1 cellular context compared by ENCODE assay signal in the genomic region with DNA sequence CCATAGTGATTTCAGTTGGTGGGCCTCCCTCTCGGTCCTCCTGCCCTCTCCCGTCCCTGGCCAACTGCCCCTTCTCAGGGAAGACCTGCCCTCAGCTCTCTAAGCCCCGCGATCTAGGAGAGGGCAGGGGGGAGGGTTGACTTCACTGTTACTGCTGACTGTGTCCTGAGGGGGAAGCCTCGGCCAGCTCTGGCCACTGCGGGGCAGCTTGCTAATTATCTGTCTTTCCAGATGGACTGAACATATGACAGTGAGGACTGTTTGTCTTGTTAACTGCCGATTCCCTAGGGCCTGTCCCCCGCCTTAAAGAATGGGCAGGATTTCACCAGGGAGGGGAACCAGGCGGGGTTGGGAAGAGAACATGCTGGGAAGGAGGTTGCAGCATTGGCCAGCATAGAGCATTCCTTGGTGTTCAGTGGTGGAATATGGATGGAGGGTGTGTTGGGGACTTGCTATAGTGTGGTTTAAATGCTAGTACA.
TF ChIP-seq lines count a peak whose summit lies in the region.

No MANE protein-coding gene starts in this region.

TF ChIP-seq in K562, 482 proteins besides CTCF, POLR2A, EP300 and RAD21 (continued from another document and continues in another):
- TF ChIP-seq, protein P1, sequence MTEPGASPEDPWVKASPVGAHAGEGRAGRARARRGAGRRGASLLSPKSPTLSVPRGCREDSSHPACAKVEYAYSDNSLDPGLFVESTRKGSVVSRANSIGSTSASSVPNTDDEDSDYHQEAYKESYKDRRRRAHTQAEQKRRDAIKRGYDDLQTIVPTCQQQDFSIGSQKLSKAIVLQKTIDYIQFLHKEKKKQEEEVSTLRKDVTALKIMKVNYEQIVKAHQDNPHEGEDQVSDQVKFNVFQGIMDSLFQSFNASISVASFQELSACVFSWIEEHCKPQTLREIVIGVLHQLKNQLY (CRISPR knock-in tag; conservative IDR thresholded peaks at IDR 0.05), result no peak
- no peak for TF ChIP-seq RFX7 (CRISPR knock-in tag; IDR thresholded peaks at IDR 0.05)
- TF ChIP-seq ZNF695 (CRISPR knock-in tag; IDR thresholded peaks at IDR 0.05), result no peak
- no peak for TF ChIP-seq BHLHE40 (IDR thresholded peaks at IDR 0.05; ENCODE audit: low read length)
- no peak for TF ChIP-seq POLR3A (IDR thresholded peaks at IDR 0.05; ENCODE audit: borderline replicate concordance, extremely low read depth, insufficient read depth, insufficient read length)
- TF ChIP-seq, protein P2, sequence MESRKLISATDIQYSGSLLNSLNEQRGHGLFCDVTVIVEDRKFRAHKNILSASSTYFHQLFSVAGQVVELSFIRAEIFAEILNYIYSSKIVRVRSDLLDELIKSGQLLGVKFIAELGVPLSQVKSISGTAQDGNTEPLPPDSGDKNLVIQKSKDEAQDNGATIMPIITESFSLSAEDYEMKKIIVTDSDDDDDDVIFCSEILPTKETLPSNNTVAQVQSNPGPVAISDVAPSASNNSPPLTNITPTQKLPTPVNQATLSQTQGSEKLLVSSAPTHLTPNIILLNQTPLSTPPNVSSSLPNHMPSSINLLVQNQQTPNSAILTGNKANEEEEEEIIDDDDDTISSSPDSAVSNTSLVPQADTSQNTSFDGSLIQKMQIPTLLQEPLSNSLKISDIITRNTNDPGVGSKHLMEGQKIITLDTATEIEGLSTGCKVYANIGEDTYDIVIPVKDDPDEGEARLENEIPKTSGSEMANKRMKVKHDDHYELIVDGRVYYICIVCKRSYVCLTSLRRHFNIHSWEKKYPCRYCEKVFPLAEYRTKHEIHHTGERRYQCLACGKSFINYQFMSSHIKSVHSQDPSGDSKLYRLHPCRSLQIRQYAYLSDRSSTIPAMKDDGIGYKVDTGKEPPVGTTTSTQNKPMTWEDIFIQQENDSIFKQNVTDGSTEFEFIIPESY (CRISPR knock-in tag; IDR thresholded peaks at IDR 0.05), result no peak
- no peak for TF ChIP-seq HMGXB4 (CRISPR knock-in tag; IDR thresholded peaks at IDR 0.05)
- TF ChIP-seq NONO (IDR thresholded peaks at IDR 0.05; ENCODE audit: low read depth in 2 of 2, low read length in 1 of 2), result no peak
- peak; percentile 32 for TF ChIP-seq CCNT2 (IDR thresholded peaks at IDR 0.05; ENCODE audit: borderline replicate concordance, extremely low read depth, insufficient read length, low read depth, low read length)
- TF ChIP-seq ATF6 (CRISPR knock-in tag; IDR thresholded peaks at IDR 0.05), result no peak
- no peak for TF ChIP-seq GTF2B (IDR thresholded peaks at IDR 0.05; ENCODE audit: extremely low read depth, insufficient read length)
- TF ChIP-seq ZFP36 (IDR thresholded peaks at IDR 0.05; ENCODE audit: low read depth, low read length, partially characterized antibody), result no peak
- no peak for TF ChIP-seq FOXA1 (IDR thresholded peaks at IDR 0.05; ENCODE audit: borderline replicate concordance)
- TF ChIP-seq ADNP (tag; IDR thresholded peaks at IDR 0.05), result no peak
- TF ChIP-seq HDAC1 (IDR thresholded peaks at IDR 0.05), result peak in 1 of 2 experiments; percentile 59; a peak in 2 of 4 replicates
- no peak for TF ChIP-seq MEF2A (IDR thresholded peaks at IDR 0.05; ENCODE audit: control insufficient read depth, low read depth, low read length)
- TF ChIP-seq, protein P3, sequence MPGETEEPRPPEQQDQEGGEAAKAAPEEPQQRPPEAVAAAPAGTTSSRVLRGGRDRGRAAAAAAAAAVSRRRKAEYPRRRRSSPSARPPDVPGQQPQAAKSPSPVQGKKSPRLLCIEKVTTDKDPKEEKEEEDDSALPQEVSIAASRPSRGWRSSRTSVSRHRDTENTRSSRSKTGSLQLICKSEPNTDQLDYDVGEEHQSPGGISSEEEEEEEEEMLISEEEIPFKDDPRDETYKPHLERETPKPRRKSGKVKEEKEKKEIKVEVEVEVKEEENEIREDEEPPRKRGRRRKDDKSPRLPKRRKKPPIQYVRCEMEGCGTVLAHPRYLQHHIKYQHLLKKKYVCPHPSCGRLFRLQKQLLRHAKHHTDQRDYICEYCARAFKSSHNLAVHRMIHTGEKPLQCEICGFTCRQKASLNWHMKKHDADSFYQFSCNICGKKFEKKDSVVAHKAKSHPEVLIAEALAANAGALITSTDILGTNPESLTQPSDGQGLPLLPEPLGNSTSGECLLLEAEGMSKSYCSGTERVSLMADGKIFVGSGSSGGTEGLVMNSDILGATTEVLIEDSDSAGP (CRISPR knock-in tag; IDR thresholded peaks at IDR 0.05), result no peak
- no peak for TF ChIP-seq HMG20B (CRISPR knock-in tag; IDR thresholded peaks at IDR 0.05)
- TF ChIP-seq ZNF280B (CRISPR knock-in tag; IDR thresholded peaks at IDR 0.05), result no peak
- TF ChIP-seq, protein P4, sequence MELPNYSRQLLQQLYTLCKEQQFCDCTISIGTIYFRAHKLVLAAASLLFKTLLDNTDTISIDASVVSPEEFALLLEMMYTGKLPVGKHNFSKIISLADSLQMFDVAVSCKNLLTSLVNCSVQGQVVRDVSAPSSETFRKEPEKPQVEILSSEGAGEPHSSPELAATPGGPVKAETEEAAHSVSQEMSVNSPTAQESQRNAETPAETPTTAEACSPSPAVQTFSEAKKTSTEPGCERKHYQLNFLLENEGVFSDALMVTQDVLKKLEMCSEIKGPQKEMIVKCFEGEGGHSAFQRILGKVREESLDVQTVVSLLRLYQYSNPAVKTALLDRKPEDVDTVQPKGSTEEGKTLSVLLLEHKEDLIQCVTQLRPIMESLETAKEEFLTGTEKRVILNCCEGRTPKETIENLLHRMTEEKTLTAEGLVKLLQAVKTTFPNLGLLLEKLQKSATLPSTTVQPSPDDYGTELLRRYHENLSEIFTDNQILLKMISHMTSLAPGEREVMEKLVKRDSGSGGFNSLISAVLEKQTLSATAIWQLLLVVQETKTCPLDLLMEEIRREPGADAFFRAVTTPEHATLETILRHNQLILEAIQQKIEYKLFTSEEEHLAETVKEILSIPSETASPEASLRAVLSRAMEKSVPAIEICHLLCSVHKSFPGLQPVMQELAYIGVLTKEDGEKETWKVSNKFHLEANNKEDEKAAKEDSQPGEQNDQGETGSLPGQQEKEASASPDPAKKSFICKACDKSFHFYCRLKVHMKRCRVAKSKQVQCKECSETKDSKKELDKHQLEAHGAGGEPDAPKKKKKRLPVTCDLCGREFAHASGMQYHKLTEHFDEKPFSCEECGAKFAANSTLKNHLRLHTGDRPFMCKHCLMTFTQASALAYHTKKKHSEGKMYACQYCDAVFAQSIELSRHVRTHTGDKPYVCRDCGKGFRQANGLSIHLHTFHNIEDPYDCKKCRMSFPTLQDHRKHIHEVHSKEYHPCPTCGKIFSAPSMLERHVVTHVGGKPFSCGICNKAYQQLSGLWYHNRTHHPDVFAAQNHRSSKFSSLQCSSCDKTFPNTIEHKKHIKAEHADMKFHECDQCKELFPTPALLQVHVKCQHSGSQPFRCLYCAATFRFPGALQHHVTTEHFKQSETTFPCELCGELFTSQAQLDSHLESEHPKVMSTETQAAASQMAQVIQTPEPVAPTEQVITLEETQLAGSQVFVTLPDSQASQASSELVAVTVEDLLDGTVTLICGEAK (IDR thresholded peaks at IDR 0.05), result no peak
- TF ChIP-seq, protein P4 (CRISPR knock-in tag; IDR thresholded peaks at IDR 0.05), result no peak
- TF ChIP-seq GATA2 (CRISPR knock-in tag; IDR thresholded peaks at IDR 0.05), result peak; percentile 85
- TF ChIP-seq, protein P5, sequence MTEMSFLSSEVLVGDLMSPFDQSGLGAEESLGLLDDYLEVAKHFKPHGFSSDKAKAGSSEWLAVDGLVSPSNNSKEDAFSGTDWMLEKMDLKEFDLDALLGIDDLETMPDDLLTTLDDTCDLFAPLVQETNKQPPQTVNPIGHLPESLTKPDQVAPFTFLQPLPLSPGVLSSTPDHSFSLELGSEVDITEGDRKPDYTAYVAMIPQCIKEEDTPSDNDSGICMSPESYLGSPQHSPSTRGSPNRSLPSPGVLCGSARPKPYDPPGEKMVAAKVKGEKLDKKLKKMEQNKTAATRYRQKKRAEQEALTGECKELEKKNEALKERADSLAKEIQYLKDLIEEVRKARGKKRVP (CRISPR knock-in tag; IDR thresholded peaks at IDR 0.05), result no peak
- TF ChIP-seq CBX3 (IDR thresholded peaks at IDR 0.05; ENCODE audit: borderline replicate concordance in 1 of 2, low read length in 2 of 2), result no peak
- no peak for TF ChIP-seq SRSF7 (optimal IDR thresholded peaks at IDR 0.05; ENCODE audit: low read depth, low read length)
- 0 out of 4 replicates have a peak, but pooled peaks of 1 of the 2 experiments have one; percentile 51 for TF ChIP-seq MAZ (CRISPR knock-in tag; conservative IDR thresholded peaks at IDR 0.05 in 1 of 2, IDR thresholded peaks at IDR 0.05 in 1 of 2)
- TF ChIP-seq ZNF57 (CRISPR knock-in tag; IDR thresholded peaks at IDR 0.05), result no peak
- TF ChIP-seq ZNF146 (CRISPR knock-in tag; IDR thresholded peaks at IDR 0.05; ENCODE audit: unreplicated experiment), result no peak
- TF ChIP-seq RCOR1 (IDR thresholded peaks at IDR 0.05; ENCODE audit: borderline replicate concordance in 1 of 2, low read depth in 2 of 2, low read length in 2 of 2), result peak in 1 of 2 experiments; percentile 83; a peak in 2 of 4 replicates
- TF ChIP-seq ZNF444 (CRISPR knock-in tag; IDR thresholded peaks at IDR 0.05), result 0 out of 2 replicates have a peak, but pooled peaks have one; percentile 40
